ENCODE assay signal across 15 cellular contexts in the genomic region with DNA sequence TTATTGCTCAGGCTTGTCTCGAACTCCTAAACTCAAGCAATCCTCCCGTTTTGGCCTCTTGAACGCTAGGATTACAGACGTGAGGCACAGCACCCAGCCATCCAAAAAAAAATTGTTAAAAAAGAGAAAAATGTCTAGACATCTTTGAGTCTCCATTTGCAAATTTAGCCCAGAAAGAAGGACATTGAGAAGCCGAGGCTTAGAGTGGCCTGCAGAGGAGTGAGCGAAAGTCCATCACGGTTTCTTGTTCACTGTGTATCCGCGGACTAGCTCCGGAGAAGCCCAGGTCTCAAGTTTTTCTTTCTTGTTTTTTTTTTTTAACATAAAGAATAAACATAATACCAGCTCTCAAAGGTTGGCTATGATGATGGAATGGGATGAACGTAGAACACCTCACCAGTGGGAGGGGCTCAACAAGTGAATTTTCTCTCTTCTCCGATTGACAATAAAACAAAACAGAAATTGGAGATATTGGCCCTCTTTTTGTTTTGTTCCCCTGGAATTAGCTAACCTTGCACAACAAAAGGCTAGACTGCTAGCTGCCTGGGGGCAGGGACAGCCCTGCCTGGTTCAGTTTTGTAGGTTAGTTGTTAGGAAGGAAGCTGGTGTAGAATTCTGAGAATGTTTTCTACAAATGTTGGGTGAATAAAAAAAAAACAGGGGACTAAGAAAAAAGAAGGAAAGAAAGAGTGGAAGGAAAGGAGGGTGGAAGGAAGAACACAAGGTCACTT.
"Had no signal": no experiment of that assay in that cellular context is flagged by ENCODE, and none has a peak within 500 bp of the region (broad histone marks: within the 10 kb centered on the region; RNA-seq: fewer than 3 reads in every experiment).

No MANE protein-coding gene starts in this region.

- DNase-seq: activated CD4-positive, CD25-positive, alpha-beta regulatory T cell; activated T-cell treated with anti-CD3 and anti-CD28 coated beads, Interleukin-2, amount 50 U/mL, for 1 hour; amniotic stem cell; body of pancreas; left ventricle myocardium inferior; pancreas; stimulated activated CD4-positive, alpha-beta T cell treated with anti-CD3 and anti-CD28 coated beads, Interleukin-2, amount 100 ng/mL, for 48 hours; stimulated activated CD8-positive, alpha-beta memory T cell treated with anti-CD3 and anti-CD28 coated beads, Interleukin-4, amount 100 ng/mL, for 48 hours; T-helper 2 cell had no signal

- H3K4me3 Mint-ChIP-seq: dendritic cell treated with granulocyte-macrophage colony-stimulating factor and Interleukin-4, amounts not matched to agents 40 ng/mL and 50 ng/mL, for 4 days; stimulated activated naive CD8-positive, alpha-beta T cell treated with anti-CD3 and anti-CD28 coated beads, Interleukin-15, Interleukin-2, amounts not matched to agents 100 ng/mL and 50 ng/mL, for 24 hours had no signal

- H3K9me3 ChIP-seq: body of pancreas, left ventricle myocardium inferior, pancreas had no signal

- H3K27ac ChIP-seq: body of pancreas, left ventricle myocardium inferior, pancreas had no signal

- H3K9me3 Mint-ChIP-seq: activated naive CD4-positive, alpha-beta T cell treated with anti-CD3 and anti-CD28 coated beads, Interleukin-2, amount 50 U/mL, for 72 hours; dendritic cell treated with granulocyte-macrophage colony-stimulating factor and Interleukin-4, amounts not matched to agents 40 ng/mL and 50 ng/mL, for 4 days; neural crest cell; stimulated activated naive CD8-positive, alpha-beta T cell treated with anti-CD3 and anti-CD28 coated beads, Interleukin-15, Interleukin-2, amounts not matched to agents 100 ng/mL and 50 ng/mL, for 24 hours had no signal

- H3K36me3 ChIP-seq: left ventricle myocardium inferior, pancreas had no signal

- H3K27me3 Mint-ChIP-seq: dendritic cell treated with granulocyte-macrophage colony-stimulating factor and Interleukin-4, amounts not matched to agents 40 ng/mL and 50 ng/mL, for 4 days; stimulated activated naive CD8-positive, alpha-beta T cell treated with anti-CD3 and anti-CD28 coated beads, Interleukin-15, Interleukin-2, amounts not matched to agents 100 ng/mL and 50 ng/mL, for 24 hours had no signal

- H3K4me1 ChIP-seq: left ventricle myocardium inferior, pancreas had no signal

- H3K27me3 ChIP-seq: body of pancreas, pancreas had no signal

- H3K4me3 ChIP-seq: body of pancreas, left ventricle myocardium inferior, pancreas had no signal

- ATAC-seq: activated naive CD4-positive, alpha-beta T cell treated with anti-CD3 and anti-CD28 coated beads, Interleukin-2, amount 50 U/mL, for 72 hours; body of pancreas; pancreas had no signal

- H3K27ac Mint-ChIP-seq: activated naive CD4-positive, alpha-beta T cell treated with anti-CD3 and anti-CD28 coated beads, Interleukin-2, amount 50 U/mL, for 72 hours; dendritic cell treated with granulocyte-macrophage colony-stimulating factor and Interleukin-4, amounts not matched to agents 40 ng/mL and 50 ng/mL, for 4 days; stimulated activated naive CD8-positive, alpha-beta T cell treated with anti-CD3 and anti-CD28 coated beads, Interleukin-15, Interleukin-2, amounts not matched to agents 100 ng/mL and 50 ng/mL, for 24 hours had no signal

- H3K36me3 Mint-ChIP-seq: activated naive CD4-positive, alpha-beta T cell treated with anti-CD3 and anti-CD28 coated beads, Interleukin-2, amount 50 U/mL, for 72 hours had no signal

- FAIRE-seq: keratinocyte, pancreas, TTC549 had no signal
